14 cellular contexts compared by ENCODE assay signal in genomic region chr1:117657949-117658660, GRCh38. TPM values are rescaled to one million over a fixed set of nuclear protein-coding genes. Genes with fewer than 3 reads are reported as not detected.
A peak's percentile ranks its signal among the peaks of the same experiment; 100 is the strongest.
DNase-seq lines count a peak whose midpoint lies in the region; ATAC-seq and TF ChIP-seq lines count a peak whose summit lies in the region.
"Had no signal": no experiment of that assay in that cellular context is flagged by ENCODE, and none has a peak within 500 bp of the region (broad histone marks: within the 10 kb centered on the region; RNA-seq: fewer than 3 reads in every experiment).

No MANE protein-coding gene starts in this region.

- peak overlapping the region; percentile 86 for H3K27ac Mint-ChIP-seq in T-helper 2 cell treated with Interferon-gamma antibody and Interleukin-4, amounts not matched to agents 5 μg/mL and 100 μg/mL, for 36 hours
- H3K27ac Mint-ChIP-seq in IgD-negative memory B cell, result peak overlapping the region; percentile 73 to 98 (median 87)
- peak overlapping the region; percentile 9 to 31 for H3K27ac Mint-ChIP-seq in activated naive CD4-positive, alpha-beta T cell treated with anti-CD3 and anti-CD28 coated beads, Interleukin-2, amount 50 U/mL, for 72 hours
- peak overlapping the region; percentile 50 to 72 for H3K27ac Mint-ChIP-seq in natural killer cell

- intact Hi-C loops in natural killer cell (cut with micrococcal nuclease), result loop anchor here (2.0 to 10.0 kb wide), 3 partner anchors 43 to 1153 kb away; partner anchors contain the start of gene TENT5C

- H3K27me3 Mint-ChIP-seq in T-helper 2 cell treated with Interferon-gamma antibody and Interleukin-4, amounts not matched to agents 5 μg/mL and 100 μg/mL, for 36 hours (ENCODE audit: low read depth), result no peaks in the 10 kb centered on the region
- H3K27me3 Mint-ChIP-seq in IgD-negative memory B cell (no peaks in the 10 kb centered on the region), natural killer cell (ENCODE audit: low read depth in 2 of 2) (no peaks in the 10 kb centered on the region)

- peaks cover 6% of the 10 kb centered on the region for H3K9me3 Mint-ChIP-seq in T-helper 2 cell treated with Interferon-gamma antibody and Interleukin-4, amounts not matched to agents 5 μg/mL and 100 μg/mL, for 36 hours
- H3K9me3 Mint-ChIP-seq in IgD-negative memory B cell, result peaks cover 0 to 3% (median 2%) of the 10 kb centered on the region in 3 donors
- H3K9me3 Mint-ChIP-seq in activated naive CD4-positive, alpha-beta T cell treated with anti-CD3 and anti-CD28 coated beads, Interleukin-2, amount 50 U/mL, for 72 hours, result peaks cover 6 to 10% of the 10 kb centered on the region in 2 donors
- H3K9me3 Mint-ChIP-seq in natural killer cell, result peaks cover 3 to 4% of the 10 kb centered on the region in 2 donors

- H3K4me3 Mint-ChIP-seq in T-helper 2 cell treated with Interferon-gamma antibody and Interleukin-4, amounts not matched to agents 5 μg/mL and 100 μg/mL, for 36 hours, result peak overlapping the region; percentile 83
- H3K4me3 Mint-ChIP-seq in IgD-negative memory B cell (peak overlapping the region; percentile 22 to 88 (median 54)), natural killer cell (peak overlapping the region; percentile 69)

- DNase-seq in T-helper 2 cell treated with Interferon-gamma antibody and Interleukin-4, amounts not matched to agents 5 μg/mL and 100 μg/mL, for 36 hours (ENCODE audit: low spot score), result no peak
- no peak for DNase-seq in T-helper 2 cell
- DNase-seq in activated naive CD4-positive, alpha-beta T cell treated with anti-CD3 and anti-CD28 coated beads, Interleukin-2, amount 50 U/mL, for 72 hours (ENCODE audit: low spot score in 2 of 2), result peak in 1 of 2 donors; percentile 42
- DNase-seq in natural killer cell, result no peak
- no peak for DNase-seq in dedifferentiated amniotic fluid mesenchymal stem cell (ENCODE audit: extremely low spot score)
- DNase-seq: 8988T, C1 segment of cervical spinal cord, hypothalamus, NCI-H187 treated with DMSO at 0.1 percent for 48 hours, NCI-H446, Right ventricle myocardium superior had no signal

- H3K36me3 Mint-ChIP-seq in T-helper 2 cell treated with Interferon-gamma antibody and Interleukin-4, amounts not matched to agents 5 μg/mL and 100 μg/mL, for 36 hours (ENCODE audit: low read depth), result peaks cover 6% of the 10 kb centered on the region
- no peaks in the 10 kb centered on the region for H3K36me3 Mint-ChIP-seq in IgD-negative memory B cell
- H3K36me3 Mint-ChIP-seq in activated naive CD4-positive, alpha-beta T cell treated with anti-CD3 and anti-CD28 coated beads, Interleukin-2, amount 50 U/mL, for 72 hours, result peaks cover 8 to 17% of the 10 kb centered on the region in 2 donors
- peaks cover 6% of the 10 kb centered on the region for H3K36me3 Mint-ChIP-seq in natural killer cell

- H3K4me1 Mint-ChIP-seq in T-helper 2 cell treated with Interferon-gamma antibody and Interleukin-4, amounts not matched to agents 5 μg/mL and 100 μg/mL, for 36 hours (ENCODE audit: low read depth), result peaks cover 93% of the 10 kb centered on the region
- H3K4me1 Mint-ChIP-seq in IgD-negative memory B cell (peaks cover 72 to 88% (median 72%) of the 10 kb centered on the region in 3 donors), natural killer cell (peaks cover 88 to 91% of the 10 kb centered on the region in 2 donors)

- TF ChIP-seq CTCF in natural killer cell (IDR thresholded peaks at IDR 0.05), result no peak

- ATAC-seq in activated naive CD4-positive, alpha-beta T cell treated with anti-CD3 and anti-CD28 coated beads, Interleukin-2, amount 50 U/mL, for 72 hours, result no peak
- no peak for ATAC-seq in natural killer cell
- no peak for ATAC-seq in GM19455 (IDR thresholded peaks at IDR 0.05; ENCODE audit: unreplicated experiment)
- no peak for ATAC-seq in HG02759 (IDR thresholded peaks at IDR 0.05; ENCODE audit: unreplicated experiment)

RNA-seq across cellular contexts. Expression of gene TENT5C, which starts 52.3 kb away (rescaled TPM):
- 33.4 TPM for polyA plus RNA-seq in IgD-negative memory B cell
- 10 to 100 TPM in 1 of 2 donors, 1 to 10 TPM in 1; 6.6 to 14.2 TPM for total RNA-seq in activated naive CD4-positive, alpha-beta T cell treated with anti-CD3 and anti-CD28 coated beads, Interleukin-2, amount 50 U/mL, for 72 hours
- total RNA-seq in natural killer cell, result 100 to 1,000 TPM in 1 of 3 donors, 10 to 100 TPM in 2; 80.6 to 109 (median 90.9) TPM

Comparison
In these comparisons a context has a peak if more than half of its experiments do, and no peak if none do; other contexts are left out.
1. H3K27ac Mint-ChIP-seq: peak in every context shown above with its lines; median percentile 87 in IgD-negative memory B cell; 86 in T-helper 2 cell treated with Interferon-gamma antibody and Interleukin-4, amounts not matched to agents 5 μg/mL and 100 μg/mL, for 36 hours; 61 in natural killer cell; 20 in activated naive CD4-positive, alpha-beta T cell treated with anti-CD3 and anti-CD28 coated beads, Interleukin-2, amount 50 U/mL, for 72 hours.
2. RNA of gene TENT5C, which starts 52.3 kb away (total RNA-seq): 80.6 to 109 TPM in natural killer cell; 6.6 to 14.2 TPM in activated naive CD4-positive, alpha-beta T cell treated with anti-CD3 and anti-CD28 coated beads, Interleukin-2, amount 50 U/mL, for 72 hours; every median in the first group is over 4 times any median in the second.
3. Peak in every context shown above with its lines, with median percentiles within 50 percentile points of each other: H3K4me3 Mint-ChIP-seq.